12 cellular contexts compared by ENCODE assay signal in the genomic region with DNA sequence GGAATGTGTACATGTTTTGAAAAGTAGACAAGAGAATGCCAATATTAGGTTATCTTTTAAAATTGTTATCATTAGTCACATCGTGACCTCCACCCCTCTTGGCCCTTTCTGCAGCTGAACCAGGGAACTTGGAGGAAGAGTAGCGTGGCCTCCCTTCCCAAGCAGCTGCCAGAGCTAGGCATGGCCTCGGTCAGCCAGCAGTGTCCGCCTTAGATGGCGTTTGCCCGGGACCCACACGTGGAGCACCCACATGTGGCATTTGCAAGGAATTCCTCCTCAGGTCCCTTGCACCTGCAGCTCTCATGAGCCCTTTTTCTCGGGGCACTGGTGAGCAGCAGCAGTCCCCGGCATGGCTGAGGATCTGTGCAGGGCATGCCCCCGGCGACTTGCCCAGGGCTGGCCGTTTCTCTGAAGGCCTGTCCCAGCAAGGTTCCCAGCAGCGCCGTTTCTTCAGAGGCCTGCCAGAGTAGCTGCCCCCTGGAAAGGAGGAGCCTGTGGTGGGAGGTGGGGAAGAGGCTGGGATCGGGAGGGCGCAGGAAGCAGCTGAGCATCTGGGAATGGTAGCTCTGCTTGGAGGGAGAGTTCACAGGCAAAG. TPM values are rescaled to one million over a fixed set of nuclear protein-coding genes. Genes with fewer than 3 reads are reported as not detected.
"Had no signal": no experiment of that assay in that cellular context is flagged by ENCODE, and none has a peak within 500 bp of the region (broad histone marks: within the 10 kb centered on the region; RNA-seq: fewer than 3 reads in every experiment).

No MANE protein-coding gene starts in this region.

- H3K27ac ChIP-seq: epithelial cell of prostate, lower lobe of right lung had no signal

- H3K9me3 ChIP-seq: lower lobe of right lung, mucosa of descending colon had no signal

- DNase-seq: activated B cell treated with CpG ODN at 0.5 μM for 24 hours; activated CD4-positive, alpha-beta T cell treated with anti-CD3 and anti-CD28 coated beads, Interleukin-2, amount 10 ng/mL, durations not matched to agents 24 days and 14 days; activated naive CD4-positive, alpha-beta T cell treated with anti-CD3 and anti-CD28 coated beads for 36 hours; cortex of kidney; effector memory CD4-positive, alpha-beta T cell; hippocampal formation; kidney glomerular epithelial cell; lower lobe of right lung; mucosa of descending colon; naive thymus-derived CD8-positive, alpha-beta T cell; stimulated activated CD4-positive, alpha-beta T cell treated with anti-CD3 and anti-CD28 coated beads, Interleukin-2, amount 100 ng/mL, for 48 hours had no signal

- ATAC-seq: lower lobe of right lung; mucosa of descending colon; naive thymus-derived CD8-positive, alpha-beta T cell had no signal

- H3K4me3 ChIP-seq: lower lobe of right lung, mucosa of descending colon had no signal

RNA-seq across cellular contexts. Expression of a gene that starts 10.8 kb away (rescaled TPM):
- polyA plus RNA-seq: naive thymus-derived CD8-positive, alpha-beta T cell had no signal
